31 cellular contexts compared by ENCODE assay signal in genomic region chr6:120230008-120230407, GRCh38.
DNase-seq lines count a peak whose midpoint lies in the region; ATAC-seq and TF ChIP-seq lines count a peak whose summit lies in the region.
"Had no signal": no experiment of that assay in that cellular context is flagged by ENCODE, and none has a peak within 500 bp of the region (broad histone marks: within the 10 kb centered on the region; RNA-seq: fewer than 3 reads in every experiment).

No MANE protein-coding gene starts in this region.

- in situ Hi-C loops in HAP-1 (cut with MboI; ENCODE audit: low sequenced_read_pairs), result no loop called here

- no peak for TF ChIP-seq POLR2A in testis (IDR thresholded peaks at IDR 0.05)

- H3K27me3 ChIP-seq in BE2C (no peaks in the 10 kb centered on the region), testis (no peaks in the 10 kb centered on the region), HAP-1 (ENCODE audit: low read depth) (no peaks in the 10 kb centered on the region)
- H3K27me3 ChIP-seq: esophagus squamous epithelium, gastroesophageal sphincter, uterus had no signal

- H3K36me3 Mint-ChIP-seq in WTC11, result no peaks in the 10 kb centered on the region
- H3K36me3 Mint-ChIP-seq: activated naive CD8-positive, alpha-beta T cell treated with anti-CD3 and anti-CD28 coated beads, Interleukin-2, amount 10 ng/mL, durations not matched to agents 7 days and 5 days had no signal

- H3K4me1 Mint-ChIP-seq in WTC11, result peaks cover 11% of the 10 kb centered on the region
- H3K4me1 Mint-ChIP-seq: activated naive CD8-positive, alpha-beta T cell treated with anti-CD3 and anti-CD28 coated beads, Interleukin-2, amount 10 ng/mL, durations not matched to agents 7 days and 5 days; nephron had no signal

- no peak overlapping the region for H3K27ac Mint-ChIP-seq in WTC11
- H3K27ac Mint-ChIP-seq: activated naive CD8-positive, alpha-beta T cell treated with anti-CD3 and anti-CD28 coated beads, Interleukin-2, amount 10 ng/mL, durations not matched to agents 7 days and 5 days; nephron; stimulated activated naive CD8-positive, alpha-beta T cell treated with anti-CD3 and anti-CD28 coated beads, Interleukin-15, Interleukin-2, amounts not matched to agents 100 ng/mL and 50 ng/mL, for 24 hours; T-helper 1 cell treated with Interleukin-12 subunit alpha and Interleukin-12 subunit beta and Interleukin-4 antibody, amounts not matched to agents 30 μg/mL and 1 μg/mL, for 36 hours had no signal

- intact Hi-C loops in testis (cut with DNase I; ENCODE audit: low total_unique reads), result no loop called here

- H3K4me3 Mint-ChIP-seq in WTC11, result no peak overlapping the region
- H3K4me3 Mint-ChIP-seq: activated naive CD8-positive, alpha-beta T cell treated with anti-CD3 and anti-CD28 coated beads, Interleukin-2, amount 10 ng/mL, durations not matched to agents 7 days and 5 days; nephron; stimulated activated naive CD8-positive, alpha-beta T cell treated with anti-CD3 and anti-CD28 coated beads, Interleukin-15, Interleukin-2, amounts not matched to agents 100 ng/mL and 50 ng/mL, for 24 hours; T-helper 1 cell treated with Interleukin-12 subunit alpha and Interleukin-12 subunit beta and Interleukin-4 antibody, amounts not matched to agents 30 μg/mL and 1 μg/mL, for 36 hours had no signal

- TF ChIP-seq CTCF in BE2C (IDR thresholded peaks at IDR 0.05; ENCODE audit: low read depth, low read length) (peak; percentile 31), WTC11 (IDR thresholded peaks at IDR 0.05) (no peak), testis (IDR thresholded peaks at IDR 0.05) (no peak)

- DNase-seq in BE2C (no peak), HuH-7 (ENCODE audit: low spot score) (peak; percentile 25), WTC11 (ENCODE audit: low spot score) (peak; percentile 18), iPS-NIHi7 (ENCODE audit: extremely low spot score) (peak; percentile 40), NCI-H2227 (lab: John Stamatoyannopoulos, UW; ENCODE audit: unreplicated experiment) (no peak), testis (no peak), HAP-1 (ENCODE audit: low spot score in 2 of 2) (no peak)
- DNase-seq: activated CD8-positive, alpha-beta memory T cell treated with anti-CD3 and anti-CD28 coated beads for 24 hours; activated effector memory CD4-positive, alpha-beta T cell treated with anti-CD3 and anti-CD28 coated beads, Interleukin-2, amount 50 U/mL, for 16 hours; activated naive CD8-positive, alpha-beta T cell treated with anti-CD3 and anti-CD28 coated beads, Interleukin-2, amount 10 ng/mL, durations not matched to agents 7 days and 5 days; central memory CD4-positive, alpha-beta T cell; DMS79; esophagus squamous epithelium; GDM1; hypothalamus; IMR-90; kidney; NCI-H2029 treated with DMSO at 0.1 percent for 48 hours; NCI-H345; NCI-H774; uterus had no signal

- H3K36me3 ChIP-seq in BE2C, result no peaks in the 10 kb centered on the region
- no peaks in the 10 kb centered on the region for H3K36me3 ChIP-seq in testis (ENCODE audit: low read depth, missing control alignments)
- H3K36me3 ChIP-seq in HAP-1 (replicated peaks), result no peaks in the 10 kb centered on the region
- H3K36me3 ChIP-seq: esophagus squamous epithelium, gastroesophageal sphincter, uterus had no signal

- H3K4me3 ChIP-seq in BE2C (ENCODE audit: low read depth, low read length) (no peak overlapping the region), testis (no peak overlapping the region), HAP-1 (no peak overlapping the region)
- H3K4me3 ChIP-seq: esophagus squamous epithelium, gastroesophageal sphincter, lung, SK-N-MC, skin epidermis, uterus had no signal

- H3K27ac ChIP-seq in testis, result no peak overlapping the region
- H3K27ac ChIP-seq: esophagus squamous epithelium, gastroesophageal sphincter, HL-60, RWPE1, SK-N-MC, skin epidermis, uterus had no signal

- H3K9me3 ChIP-seq in BE2C (no peaks in the 10 kb centered on the region), testis (no peaks in the 10 kb centered on the region), HAP-1 (no peaks in the 10 kb centered on the region)
- H3K9me3 ChIP-seq: uterus had no signal

- ATAC-seq in WTC11 (peak; percentile 84), GM19467 (IDR thresholded peaks at IDR 0.05; ENCODE audit: unreplicated experiment) (no peak)
- ATAC-seq: gastroesophageal sphincter had no signal

- H3K4me1 ChIP-seq in BE2C (no peaks in the 10 kb centered on the region), testis (no peaks in the 10 kb centered on the region), HAP-1 (no peaks in the 10 kb centered on the region)
- H3K4me1 ChIP-seq: esophagus squamous epithelium, gastroesophageal sphincter, uterus had no signal

- CTCF ChIA-PET in WTC11 (lab: Charles Lee), result no interaction called here

- POLR2A ChIA-PET in WTC11 (lab: Charles Lee), result no interaction called here

- H3K9me3 Mint-ChIP-seq in WTC11, result peaks cover 8% of the 10 kb centered on the region; the same call in 1 of the 2 replicates

- no peaks in the 10 kb centered on the region for H3K27me3 Mint-ChIP-seq in WTC11 (ENCODE audit: low read depth)
- H3K27me3 Mint-ChIP-seq: activated naive CD8-positive, alpha-beta T cell treated with anti-CD3 and anti-CD28 coated beads, Interleukin-2, amount 10 ng/mL, durations not matched to agents 7 days and 5 days; stimulated activated naive CD8-positive, alpha-beta T cell treated with anti-CD3 and anti-CD28 coated beads, Interleukin-15, Interleukin-2, amounts not matched to agents 100 ng/mL and 50 ng/mL, for 24 hours had no signal

TF ChIP-seq in WTC11, 78 proteins besides CTCF, POLR2A, EP300 and RAD21:
- no peak for TF ChIP-seq PRDM15 (CRISPR knock-in tag; IDR thresholded peaks at IDR 0.05)
- TF ChIP-seq ZNF263 (CRISPR knock-in tag; IDR thresholded peaks at IDR 0.05; ENCODE audit: low read depth), result no peak
- no peak for TF ChIP-seq TEAD1 (CRISPR knock-in tag; IDR thresholded peaks at IDR 0.05)
- TF ChIP-seq, protein P1, sequence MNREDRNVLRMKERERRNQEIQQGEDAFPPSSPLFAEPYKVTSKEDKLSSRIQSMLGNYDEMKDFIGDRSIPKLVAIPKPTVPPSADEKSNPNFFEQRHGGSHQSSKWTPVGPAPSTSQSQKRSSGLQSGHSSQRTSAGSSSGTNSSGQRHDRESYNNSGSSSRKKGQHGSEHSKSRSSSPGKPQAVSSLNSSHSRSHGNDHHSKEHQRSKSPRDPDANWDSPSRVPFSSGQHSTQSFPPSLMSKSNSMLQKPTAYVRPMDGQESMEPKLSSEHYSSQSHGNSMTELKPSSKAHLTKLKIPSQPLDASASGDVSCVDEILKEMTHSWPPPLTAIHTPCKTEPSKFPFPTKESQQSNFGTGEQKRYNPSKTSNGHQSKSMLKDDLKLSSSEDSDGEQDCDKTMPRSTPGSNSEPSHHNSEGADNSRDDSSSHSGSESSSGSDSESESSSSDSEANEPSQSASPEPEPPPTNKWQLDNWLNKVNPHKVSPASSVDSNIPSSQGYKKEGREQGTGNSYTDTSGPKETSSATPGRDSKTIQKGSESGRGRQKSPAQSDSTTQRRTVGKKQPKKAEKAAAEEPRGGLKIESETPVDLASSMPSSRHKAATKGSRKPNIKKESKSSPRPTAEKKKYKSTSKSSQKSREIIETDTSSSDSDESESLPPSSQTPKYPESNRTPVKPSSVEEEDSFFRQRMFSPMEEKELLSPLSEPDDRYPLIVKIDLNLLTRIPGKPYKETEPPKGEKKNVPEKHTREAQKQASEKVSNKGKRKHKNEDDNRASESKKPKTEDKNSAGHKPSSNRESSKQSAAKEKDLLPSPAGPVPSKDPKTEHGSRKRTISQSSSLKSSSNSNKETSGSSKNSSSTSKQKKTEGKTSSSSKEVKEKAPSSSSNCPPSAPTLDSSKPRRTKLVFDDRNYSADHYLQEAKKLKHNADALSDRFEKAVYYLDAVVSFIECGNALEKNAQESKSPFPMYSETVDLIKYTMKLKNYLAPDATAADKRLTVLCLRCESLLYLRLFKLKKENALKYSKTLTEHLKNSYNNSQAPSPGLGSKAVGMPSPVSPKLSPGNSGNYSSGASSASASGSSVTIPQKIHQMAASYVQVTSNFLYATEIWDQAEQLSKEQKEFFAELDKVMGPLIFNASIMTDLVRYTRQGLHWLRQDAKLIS (CRISPR knock-in tag; IDR thresholded peaks at IDR 0.05; ENCODE audit: borderline replicate concordance), result no peak
- TF ChIP-seq MYBL2 (CRISPR knock-in tag; IDR thresholded peaks at IDR 0.05), result no peak
- TF ChIP-seq ZNF396 (CRISPR knock-in tag; IDR thresholded peaks at IDR 0.05; ENCODE audit: borderline replicate concordance), result no peak
TF ChIP-seq in WTC11: peak in this region for 0.

Comparison
In these comparisons a context has a peak if more than half of its experiments do, and no peak if none do; other contexts are left out.
1. DNase-seq: peak in HuH-7 (single experiment), WTC11 (single experiment) and iPS-NIHi7 (single experiment); none in BE2C (single experiment), NCI-H2227 (single experiment), testis (single experiment) and HAP-1 (0 of 2).